In genomic region chr4:154491341-154491679, GRCh38 we compare ENCODE assay signal across 9 cellular contexts. TPM values are rescaled to one million over a fixed set of nuclear protein-coding genes. Genes with fewer than 3 reads are reported as not detected.
DNase-seq lines count a peak whose midpoint lies in the region; FAIRE-seq and TF ChIP-seq lines count a peak whose summit lies in the region.
"Had no signal": no experiment of that assay in that cellular context is flagged by ENCODE, and none has a peak within 500 bp of the region (broad histone marks: within the 10 kb centered on the region; RNA-seq: fewer than 3 reads in every experiment).

No MANE protein-coding gene starts in this region.

- H3K27ac Mint-ChIP-seq in astrocyte (ENCODE audit: unreplicated experiment): peak overlapping the region; percentile 26

- peaks cover 39% of the 10 kb centered on the region for H3K27me3 Mint-ChIP-seq in astrocyte (ENCODE audit: low read depth, unreplicated experiment)

- no peak overlapping the region for H3K9ac ChIP-seq in astrocyte (ENCODE audit: low read length)

- no peak for TF ChIP-seq CTCF in GM20000 (IDR thresholded peaks at IDR 0.05; ENCODE audit: extremely low read depth, missing control alignments)
- no peak for TF ChIP-seq CTCF in astrocyte (IDR thresholded peaks at IDR 0.05; ENCODE audit: insufficient read depth, low read depth, low read length)
- no peak for TF ChIP-seq CTCF in testis (IDR thresholded peaks at IDR 0.05)

- no peaks in the 10 kb centered on the region for H3K79me2 ChIP-seq in astrocyte (ENCODE audit: insufficient read depth, low read length)

- no peaks in the 10 kb centered on the region for H3K36me3 Mint-ChIP-seq in astrocyte (ENCODE audit: low read depth, unreplicated experiment)

- H3K27ac ChIP-seq in astrocyte (ENCODE audit: low read depth, low read length) (no peak overlapping the region), testis (no peak overlapping the region)

- peak overlapping the region; percentile 73 for H2AFZ ChIP-seq in astrocyte (ENCODE audit: low read depth, low read length)

- no peaks in the 10 kb centered on the region for H4K20me1 ChIP-seq in astrocyte (ENCODE audit: insufficient read depth, low read length)

- DNase-seq in EL: peak; percentile 10
- DNase-seq in GM20000 (ENCODE audit: low spot score): peak; percentile 60
- DNase-seq in HuH-7 (ENCODE audit: low spot score): peak; percentile 60
- peak; percentile 4 for DNase-seq in astrocyte (ENCODE audit: low read depth)
- DNase-seq in kidney glomerular epithelial cell (lab: John Stamatoyannopoulos, UW): peak; percentile 39
- no peak for DNase-seq in testis
- DNase-seq in stimulated activated CD4-positive, alpha-beta T cell treated with anti-CD3 and anti-CD28 coated beads, Interleukin-1b, Interleukin-23, amount 100 ng/mL, for 48 hours: no peak
- DNase-seq in LoVo (ENCODE audit: low spot score): no peak

- H3K4me1 Mint-ChIP-seq in astrocyte (ENCODE audit: low read depth, unreplicated experiment): no peaks in the 10 kb centered on the region

- no peaks in the 10 kb centered on the region for H3K4me1 ChIP-seq in astrocyte (ENCODE audit: insufficient read depth, low read length)
- peaks cover 5% of the 10 kb centered on the region for H3K4me1 ChIP-seq in testis

- H3K9me3 Mint-ChIP-seq in astrocyte (ENCODE audit: unreplicated experiment): peaks cover 9% of the 10 kb centered on the region

- FAIRE-seq in astrocyte (lab: Jason Lieb, UNC): no peak

- WGBS in testis, 2 donors: 1% methylated on average over 11 of the region's 11 CpGs

- TF ChIP-seq POLR2A in testis (IDR thresholded peaks at IDR 0.05): no peak

- H3K4me3 ChIP-seq in astrocyte (ENCODE audit: insufficient read depth, low read depth, low read length) (peak overlapping the region; percentile 33), testis (peak overlapping the region; percentile 3 to 40)

- peak overlapping the region; percentile 75 for H3K4me3 Mint-ChIP-seq in astrocyte (ENCODE audit: unreplicated experiment)

- H3K4me2 ChIP-seq in astrocyte (ENCODE audit: low read length): peak overlapping the region; percentile 80

- H3K36me3 ChIP-seq in astrocyte (ENCODE audit: insufficient read depth, low read length) (no peaks in the 10 kb centered on the region), testis (ENCODE audit: low read depth, missing control alignments) (no peaks in the 10 kb centered on the region)

- peaks cover 35% of the 10 kb centered on the region for H3K27me3 ChIP-seq in astrocyte (ENCODE audit: insufficient read depth, low read length)
- no peaks in the 10 kb centered on the region for H3K27me3 ChIP-seq in testis

- intact Hi-C loops in testis (cut with DNase I; ENCODE audit: low total_unique reads): no loop called here

- H3K9me3 ChIP-seq in astrocyte (ENCODE audit: insufficient read depth, low read depth, low read length) (peaks cover 4% of the 10 kb centered on the region), testis (no peaks in the 10 kb centered on the region)

RNA-seq across cellular contexts. Expression of gene DCHS2, which starts 0.3 kb away (rescaled TPM):
- total RNA-seq in astrocyte: 0.25 and 0.36 TPM in 2 replicates
- total RNA-seq in testis: 1 to 10 TPM; 2.4 to 6.5 TPM
- 4.7 TPM for polyA plus RNA-seq in testis (ENCODE audit: insufficient read depth, low read depth, low replicate concordance)
- total RNA-seq: SK-MEL-5 had no signal

RNA-seq across cellular contexts. Expression of gene PLRG1, which starts 58.9 kb away (rescaled TPM):
- 77.4 and 81.3 TPM in 2 replicates for total RNA-seq in astrocyte
- 10 to 100 TPM; 35.3 to 46.3 TPM for total RNA-seq in testis
- polyA plus RNA-seq in testis (ENCODE audit: insufficient read depth, low read depth, low replicate concordance): 45.8 TPM

Comparison
In these comparisons a context has a peak if more than half of its experiments do, and no peak if none do; other contexts are left out.
1. DNase-seq: peak in EL (single experiment), GM20000 (single experiment), HuH-7 (single experiment), astrocyte (single experiment) and kidney glomerular epithelial cell (single experiment); none in testis (single experiment), stimulated activated CD4-positive, alpha-beta T cell treated with anti-CD3 and anti-CD28 coated beads, Interleukin-1b, Interleukin-23, amount 100 ng/mL, for 48 hours (single experiment) and LoVo (single experiment).